1 cellular context compared by ENCODE assay signal in genomic region chr2:241734467-241735208, GRCh38.
TF ChIP-seq lines count a peak whose summit lies in the region.

Gene D2HGDH (plus strand): TSS chr2:241734630. CDS start chr2:241735225, 595 bp downstream.

TF ChIP-seq in K562, 482 proteins besides CTCF, POLR2A, EP300 and RAD21 (continued from another document):
- TF ChIP-seq E2F4 (CRISPR knock-in tag; IDR thresholded peaks at IDR 0.05; ENCODE audit: low read depth) (0 out of 2 replicates have a peak, but pooled peaks have one; percentile 34), SOX6 (IDR thresholded peaks at IDR 0.05) (0 out of 2 replicates have a peak, but pooled peaks have one; percentile 30), FOXP1 (CRISPR knock-in tag; IDR thresholded peaks at IDR 0.05) (peak; percentile 72), CBX8 (IDR thresholded peaks at IDR 0.05; ENCODE audit: borderline replicate concordance, extremely low read depth, low read depth, low read length, poor library complexity, severe bottlenecking) (no peak), CXXC5 (CRISPR knock-in tag; IDR thresholded peaks at IDR 0.05) (peak; percentile 86), CREM (IDR thresholded peaks at IDR 0.05; ENCODE audit: low read depth) (no peak), TARDBP (IDR thresholded peaks at IDR 0.05) (peak; percentile 84), TBP (optimal IDR thresholded peaks at IDR 0.05; ENCODE audit: low read depth, low read length) (peak; percentile 38), MAX (CRISPR knock-in tag; IDR thresholded peaks at IDR 0.05) (peak; percentile 37; the same call in 1 of the 2 replicates), SRSF1 (IDR thresholded peaks at IDR 0.05; ENCODE audit: low read depth, low read length) (0 out of 2 replicates have a peak, but pooled peaks have one; percentile 66), POLR2AphosphoS5 (IDR thresholded peaks at IDR 0.05; ENCODE audit: control insufficient read depth, insufficient read depth, low read depth, low read length) (peak; percentile 66), RBM25 (IDR thresholded peaks at IDR 0.05; ENCODE audit: low read depth, low read length, severe bottlenecking) (no peak), USF2 (CRISPR knock-in tag; IDR thresholded peaks at IDR 0.05) (peak; percentile 92), TEAD1 (CRISPR knock-in tag; IDR thresholded peaks at IDR 0.05) (peak in 1 of 2 experiments; percentile 15; a peak in 2 of 4 replicates), FOSL1 (tag; conservative IDR thresholded peaks at IDR 0.05) (0 out of 2 replicates have a peak, but pooled peaks have one; percentile 22), TCF3 (CRISPR knock-in tag; IDR thresholded peaks at IDR 0.05) (no peak), ATF1 (CRISPR knock-in tag; IDR thresholded peaks at IDR 0.05) (no peak), ATF1 (tag; IDR thresholded peaks at IDR 0.05) (no peak), YY1 (IDR thresholded peaks at IDR 0.05; ENCODE audit: borderline replicate concordance in 1 of 3, control insufficient read depth in 1 of 3, extremely low read depth in 1 of 3, insufficient read depth in 3 of 3, insufficient read length in 1 of 3, insufficient replicate concordance in 2 of 3, low read depth in 1 of 3, low read length in 2 of 3) (peak in 1 of 3 experiments; percentile 27), ERF (CRISPR knock-in tag; IDR thresholded peaks at IDR 0.05) (peak; percentile 70; the same call in 1 of the 2 replicates), MTA3 (IDR thresholded peaks at IDR 0.05; ENCODE audit: borderline replicate concordance) (peak; percentile 59; the same call in 1 of the 2 replicates), MITF (IDR thresholded peaks at IDR 0.05) (peak; percentile 31; the same call in 1 of the 2 replicates), ZNF263 (CRISPR knock-in tag; IDR thresholded peaks at IDR 0.05; ENCODE audit: borderline replicate concordance) (peak; percentile 11; the same call in 1 of the 2 replicates), BCL6 (CRISPR knock-in tag; IDR thresholded peaks at IDR 0.05) (no peak), ARID3B (CRISPR knock-in tag; IDR thresholded peaks at IDR 0.05; ENCODE audit: borderline replicate concordance) (0 out of 2 replicates have a peak, but pooled peaks have one; percentile 15), BRD4 (IDR thresholded peaks at IDR 0.05) (0 out of 2 replicates have a peak, but pooled peaks have one; percentile 42), ZFX (CRISPR knock-in tag; IDR thresholded peaks at IDR 0.05) (peak; percentile 77), ILF3 (IDR thresholded peaks at IDR 0.05; ENCODE audit: borderline replicate concordance) (peak; percentile 22; the same call in 1 of the 2 replicates), NFIX (CRISPR knock-in tag; IDR thresholded peaks at IDR 0.05; ENCODE audit: low read depth) (no peak), GABPB1 (CRISPR knock-in tag; IDR thresholded peaks at IDR 0.05) (0 out of 2 replicates have a peak, but pooled peaks have one; percentile 3), FOS (IDR thresholded peaks at IDR 0.05; ENCODE audit: extremely low read depth, insufficient read length) (no peak), ZBTB2 (IDR thresholded peaks at IDR 0.05) (peak; percentile 35; the same call in 1 of the 2 replicates), RB1 (IDR thresholded peaks at IDR 0.05; ENCODE audit: low read depth) (peak; percentile 75), GMEB1 (CRISPR knock-in tag; IDR thresholded peaks at IDR 0.05) (peak; percentile 70), MAZ (CRISPR knock-in tag; conservative IDR thresholded peaks at IDR 0.05 in 1 of 2, IDR thresholded peaks at IDR 0.05 in 1 of 2) (peak in 1 of 2 experiments; percentile 78; a peak in 3 of 4 replicates), SMAD4 (CRISPR knock-in tag; conservative IDR thresholded peaks at IDR 0.05) (peak; percentile 53; the same call in 1 of the 2 replicates), KAT7 (CRISPR knock-in tag; IDR thresholded peaks at IDR 0.05; ENCODE audit: borderline replicate concordance) (0 out of 2 replicates have a peak, but pooled peaks have one; percentile 57), ZBTB33 (CRISPR knock-in tag; IDR thresholded peaks at IDR 0.05) (peak; percentile 28; the same call in 1 of the 2 replicates), RBFOX2 (IDR thresholded peaks at IDR 0.05; ENCODE audit: low read depth, low read length) (peak; percentile 70), POLR2G (IDR thresholded peaks at IDR 0.05; ENCODE audit: low read depth, low read length) (peak; percentile 84), USF1 (CRISPR knock-in tag; IDR thresholded peaks at IDR 0.05) (peak; percentile 93), SAFB (IDR thresholded peaks at IDR 0.05; ENCODE audit: borderline replicate concordance, low read depth, low read length) (peak; percentile 99), RBBP5 (IDR thresholded peaks at IDR 0.05; ENCODE audit: borderline replicate concordance, insufficient read depth, low read length, poor library complexity, severe bottlenecking) (peak; percentile 63), BRCA1 (IDR thresholded peaks at IDR 0.05) (no peak), BRCA1 (CRISPR knock-in tag; IDR thresholded peaks at IDR 0.05) (peak; percentile 47; the same call in 1 of the 2 replicates), GTF2B (IDR thresholded peaks at IDR 0.05; ENCODE audit: extremely low read depth, insufficient read length) (no peak), ZNF395 (CRISPR knock-in tag; IDR thresholded peaks at IDR 0.05) (peak; percentile 56; the same call in 1 of the 2 replicates), NONO (IDR thresholded peaks at IDR 0.05; ENCODE audit: low read depth in 2 of 2, low read length in 1 of 2) (peak in 1 of 2 experiments; percentile 59; a peak in 1 of 4 replicates), TAF1 (IDR thresholded peaks at IDR 0.05; ENCODE audit: control insufficient read depth, extremely low read depth, insufficient read depth, low read length, severe bottlenecking) (peak; percentile 68), E2F6 (IDR thresholded peaks at IDR 0.05; ENCODE audit: borderline replicate concordance in 1 of 2, extremely low read depth in 1 of 2, insufficient read depth in 1 of 2, insufficient read length in 1 of 2, low read depth in 1 of 2, low read length in 1 of 2, poor library complexity in 1 of 2, severe bottlenecking in 1 of 2) (peak; percentile 40 to 49)
